Comparison of ENCODE assay signal across 1 cellular context in genomic region chr5:1782385-1783213, GRCh38.
A peak's percentile ranks its signal among the peaks of the same experiment; 100 is the strongest.
TF ChIP-seq lines count a peak whose summit lies in the region.

No MANE protein-coding gene starts in this region.

TF ChIP-seq in HEK293, 187 proteins besides CTCF, POLR2A, EP300 and RAD21 (continued from another document):
- TF ChIP-seq ZBTB26 (tag by site-specific recombination; optimal IDR thresholded peaks at IDR 0.05) (peak; percentile 17), ZNF704 (tag by site-specific recombination; IDR thresholded peaks at IDR 0.05) (no peak), PRDM1 (tag by site-specific recombination; IDR thresholded peaks at IDR 0.05) (no peak)
